In the genomic region with DNA sequence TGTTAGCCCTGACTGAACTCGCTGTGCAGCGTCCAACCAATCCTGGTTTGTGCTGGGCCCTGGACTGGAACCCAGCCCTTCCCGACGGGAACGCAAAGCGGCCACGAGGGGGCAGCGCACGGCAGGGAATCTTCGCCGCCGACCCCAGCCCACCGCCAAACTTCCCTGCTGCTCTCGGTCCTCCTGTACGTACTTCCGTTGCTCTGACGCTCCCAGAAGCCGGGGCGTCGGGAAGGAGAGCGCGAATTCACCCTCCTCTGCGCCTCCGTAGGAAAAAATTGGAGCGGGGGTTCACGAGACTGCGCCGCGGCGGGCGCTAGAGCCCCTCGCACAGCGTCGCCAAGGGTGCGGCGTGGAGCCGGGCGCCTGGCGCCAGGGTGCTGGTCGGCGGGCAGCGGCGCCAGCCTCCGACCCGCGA, we compare ENCODE assay signal across 8 cellular contexts. TPM values are rescaled to one million over a fixed set of nuclear protein-coding genes. Genes with fewer than 3 reads are reported as not detected.
A peak's percentile ranks its signal among the peaks of the same experiment; 100 is the strongest.
DNase-seq lines count a peak whose midpoint lies in the region; ATAC-seq, FAIRE-seq and TF ChIP-seq lines count a peak whose summit lies in the region.

No MANE protein-coding gene starts in this region.

- peak overlapping the region; percentile 85 for H3K4me3 ChIP-seq in BLaER1
- peak overlapping the region; percentile 32; the same call in 1 of the 2 replicates for H3K4me3 ChIP-seq in iPS DF 6.9 (ENCODE audit: low read length)
- peak overlapping the region; percentile 45 for H3K4me3 ChIP-seq in retinal pigment epithelial cell (ENCODE audit: low read length)

- H3K36me3 ChIP-seq in BLaER1 (no peaks in the 10 kb centered on the region), iPS DF 6.9 (ENCODE audit: control insufficient read depth, insufficient read depth, low read length) (no peaks in the 10 kb centered on the region)

- no CpG with 5 or more reads among the region's 46 CpGs for WGBS in iPS DF 6.9 (ENCODE audit: insufficient coverage, insufficient read length)

- peak; percentile 44 for ATAC-seq in GM21786 (IDR thresholded peaks at IDR 0.05; ENCODE audit: unreplicated experiment)

- H3K4me3 Mint-ChIP-seq in brain = peak overlapping the region; percentile 74 to 87 (median 83)

- H3K27ac Mint-ChIP-seq in brain = peak overlapping the region in 4 of 5 experiments; percentile 42 to 81 (median 79)

- peak overlapping the region; percentile 82 for H3K9ac ChIP-seq in BLaER1

- H3K9me3 Mint-ChIP-seq in brain = peaks cover 0 to 7% (median 4%) of the 10 kb centered on the region in 5 experiments

- H3K27me3 ChIP-seq in BLaER1 (peaks cover 13% of the 10 kb centered on the region; the same call in 1 of the 2 replicates), iPS DF 6.9 (ENCODE audit: control insufficient read depth, insufficient read depth, low read length) (peaks cover 22% of the 10 kb centered on the region; the same call in 1 of the 2 replicates)

- DNase-seq in NCI-H1694 treated with DMSO at 0.1 percent for 48 hours (lab: John Stamatoyannopoulos, UW) (peak; percentile 90), iPS DF 6.9 (ENCODE audit: low read depth, low spot score) (no peak), retinal pigment epithelial cell (ENCODE audit: low read depth) (no peak), GF-D8 (lab: John Stamatoyannopoulos, UW) (no peak)

- H3K36me3 Mint-ChIP-seq in brain = peaks cover 3% of the 10 kb centered on the region

- H3K4me1 ChIP-seq in BLaER1 = peaks cover 70% of the 10 kb centered on the region
- H3K4me1 ChIP-seq in iPS DF 6.9 (ENCODE audit: control insufficient read depth, insufficient read depth, low read length) = peaks cover 6% of the 10 kb centered on the region

- H3K27ac ChIP-seq in BLaER1 (peak overlapping the region; percentile 79), iPS DF 6.9 (ENCODE audit: low read length) (no peak overlapping the region)

- TF ChIP-seq CTCF in brain (conservative IDR thresholded peaks at IDR 0.05) = peak; percentile 96 to 97
- TF ChIP-seq CTCF in retinal pigment epithelial cell (conservative IDR thresholded peaks at IDR 0.05; ENCODE audit: low read depth, low read length) = peak; percentile 76

- FAIRE-seq in TTC549 (lab: Jason Lieb, UNC) = peak; percentile 79

- H4K20me1 ChIP-seq in BLaER1 = peaks cover 41% of the 10 kb centered on the region

- peaks cover 39% of the 10 kb centered on the region for H3K4me1 Mint-ChIP-seq in brain

- peak overlapping the region; percentile 99 for H3K4me2 ChIP-seq in BLaER1

- H3K9me3 ChIP-seq in BLaER1 (no peaks in the 10 kb centered on the region), iPS DF 6.9 (ENCODE audit: control insufficient read depth, insufficient read depth, low read length) (no peaks in the 10 kb centered on the region)

- H3K27me3 Mint-ChIP-seq in brain = peaks cover 17% of the 10 kb centered on the region

RNA-seq across cellular contexts. Expression of gene SH3RF3, which starts 0.9 kb away (rescaled TPM):
- polyA plus RNA-seq in brain (ENCODE audit: insufficient read depth, low read depth, low replicate concordance) = 2.3 TPM

Comparison
In these comparisons a context has a peak if more than half of its experiments do, and no peak if none do; other contexts are left out.
1. H3K4me3 ChIP-seq: peak in every context shown above with its lines; median percentile 85 in BLaER1; 45 in retinal pigment epithelial cell; 32 in iPS DF 6.9.